ENCODE assay signal across 8 cellular contexts in the genomic region with DNA sequence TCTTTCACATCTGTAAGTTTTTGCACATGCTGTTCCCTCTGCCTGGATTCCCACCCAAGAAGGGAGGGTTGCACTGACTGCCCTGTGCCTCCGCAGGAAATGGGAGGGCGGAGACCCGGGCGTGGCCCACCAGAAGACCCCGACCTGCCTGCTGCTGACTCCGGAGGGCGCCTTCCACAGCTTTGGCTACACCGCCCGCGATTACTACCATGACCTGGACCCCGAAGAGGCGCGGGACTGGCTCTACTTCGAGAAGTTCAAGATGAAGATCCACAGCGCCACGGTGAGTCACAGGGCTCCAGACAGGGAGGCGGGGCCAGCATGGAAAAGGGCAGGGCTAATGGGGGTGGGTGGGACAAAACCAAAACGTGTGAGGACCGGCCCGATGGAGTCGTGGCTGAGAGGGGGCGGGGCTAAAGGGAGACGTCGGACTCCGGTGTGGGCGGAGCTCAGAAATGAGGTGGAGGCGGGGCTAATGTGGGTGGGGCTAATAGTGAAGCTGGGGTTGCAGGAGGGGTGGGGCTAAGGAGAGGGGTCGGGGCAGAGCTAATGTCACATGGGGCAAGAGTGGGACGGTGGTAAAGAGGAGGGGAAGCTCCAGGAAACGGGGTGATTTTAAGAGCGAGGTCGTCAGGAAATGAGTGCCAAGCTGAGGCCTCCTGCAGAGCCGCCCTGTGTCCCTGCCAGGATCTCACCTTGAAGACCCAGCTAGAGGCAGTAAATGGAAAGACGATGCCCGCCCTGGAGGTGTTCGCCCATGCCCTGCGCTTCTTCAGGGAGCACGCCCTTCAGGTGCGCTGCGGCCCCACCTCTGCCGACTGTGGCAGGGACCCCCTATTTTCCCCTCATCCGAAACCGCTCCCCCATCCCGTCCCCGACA. TPM values are rescaled to one million over a fixed set of nuclear protein-coding genes. Genes with fewer than 3 reads are reported as not detected.
A peak's percentile ranks its signal among the peaks of the same experiment; 100 is the strongest.
DNase-seq lines count a peak whose midpoint lies in the region; ATAC-seq and TF ChIP-seq lines count a peak whose summit lies in the region.

No MANE protein-coding gene starts in this region.

- H3K4me1 Mint-ChIP-seq in activated CD4-positive, alpha-beta memory T cell treated with anti-CD3 and anti-CD28 coated beads for 36 hours (ENCODE audit: low read depth), result peaks cover 7% of the 10 kb centered on the region
- H3K4me1 Mint-ChIP-seq in endodermal cell (peaks cover 2% of the 10 kb centered on the region), neural progenitor cell (peaks cover 3% of the 10 kb centered on the region)

- H3K4me3 ChIP-seq in endodermal cell (ENCODE audit: low read length), result peak overlapping the region; percentile 74
- peak overlapping the region; percentile 51 for H3K4me3 ChIP-seq in neural progenitor cell

- TF ChIP-seq CTCF in endodermal cell (conservative IDR thresholded peaks at IDR 0.05), result no peak
- TF ChIP-seq CTCF in neural progenitor cell (IDR thresholded peaks at IDR 0.05), result peak; percentile 11

- CTCF ChIA-PET in activated CD4-positive, alpha-beta memory T cell treated with anti-CD3 and anti-CD28 coated beads for 36 hours (lab: Charles Lee), result interaction anchor here (0.5 to 2.7 kb wide), 8 partner anchors 10 to 182 kb away, joined by 3 to 12 read pairs (median 4); a partner anchor contains a TSS

- H3K4me2 ChIP-seq in neural progenitor cell, result peak overlapping the region; percentile 76

- peak overlapping the region; percentile 46 for H3K4me3 Mint-ChIP-seq in activated CD4-positive, alpha-beta memory T cell treated with anti-CD3 and anti-CD28 coated beads for 36 hours
- H3K4me3 Mint-ChIP-seq in endodermal cell (peak overlapping the region; percentile 66), neural progenitor cell (peak overlapping the region; percentile 10)

- H3K27me3 Mint-ChIP-seq in activated CD4-positive, alpha-beta memory T cell treated with anti-CD3 and anti-CD28 coated beads for 36 hours, result peaks cover 2% of the 10 kb centered on the region
- H3K27me3 Mint-ChIP-seq in endodermal cell (ENCODE audit: insufficient read depth), result peaks cover 56% of the 10 kb centered on the region
- H3K27me3 Mint-ChIP-seq in neural progenitor cell (ENCODE audit: insufficient read depth, low read depth), result peaks cover 28% of the 10 kb centered on the region

- peak; percentile 77 to 79 for DNase-seq in NCI-H1930 (lab: John Stamatoyannopoulos, UW)
- peak; percentile 85 for DNase-seq in activated CD4-positive, alpha-beta memory T cell treated with anti-CD3 and anti-CD28 coated beads for 36 hours
- DNase-seq in endodermal cell, result peak; percentile 100
- DNase-seq in neural progenitor cell (ENCODE audit: low spot score), result peak; percentile 95
- DNase-seq in ureter (ENCODE audit: low spot score), result peak; percentile 77
- DNase-seq in mesenteric fat pad (ENCODE audit: low spot score), result no peak

- H4K20me1 ChIP-seq in neural progenitor cell (ENCODE audit: low read depth), result peaks cover 2% of the 10 kb centered on the region

- POLR2A ChIA-PET in activated CD4-positive, alpha-beta memory T cell treated with anti-CD3 and anti-CD28 coated beads for 36 hours (lab: Charles Lee), result no interaction called here

- intact Hi-C loops in activated CD4-positive, alpha-beta memory T cell treated with anti-CD3 and anti-CD28 coated beads for 36 hours (cut with micrococcal nuclease), result no loop called here

- peak overlapping the region; percentile 76 for H2AFZ ChIP-seq in neural progenitor cell (replicated peaks)

- no peaks in the 10 kb centered on the region for H3K79me2 ChIP-seq in neural progenitor cell (ENCODE audit: low read depth)

- no peaks in the 10 kb centered on the region for H3F3A ChIP-seq in neural progenitor cell (ENCODE audit: low read depth)

- H3K27ac ChIP-seq in endodermal cell (ENCODE audit: low read depth, low read length) (no peak overlapping the region), neural progenitor cell (no peak overlapping the region)

- no peak for ATAC-seq in GM19467 (IDR thresholded peaks at IDR 0.05; ENCODE audit: unreplicated experiment)

- H3K27me3 ChIP-seq in endodermal cell (ENCODE audit: control insufficient read depth, insufficient read depth, low read length, poor library complexity, severe bottlenecking) (peaks cover 39% of the 10 kb centered on the region), neural progenitor cell (peaks cover 69% of the 10 kb centered on the region)

- WGBS in endodermal cell (ENCODE audit: insufficient coverage in 1 of 2, insufficient read length in 1 of 2), 2 experiments, result 34 to 37% methylated on average over 23 to 45 of the region's 45 CpGs

- no peaks in the 10 kb centered on the region for H3K9me3 Mint-ChIP-seq in activated CD4-positive, alpha-beta memory T cell treated with anti-CD3 and anti-CD28 coated beads for 36 hours
- H3K9me3 Mint-ChIP-seq in endodermal cell (no peaks in the 10 kb centered on the region), neural progenitor cell (peaks cover 7% of the 10 kb centered on the region)

- H3K9ac ChIP-seq in ES-I3 (ENCODE audit: low read depth, low read length) (peak overlapping the region; percentile 69), endodermal cell (ENCODE audit: extremely low read depth, low read length, poor library complexity, severe bottlenecking) (no peak overlapping the region), neural progenitor cell (no peak overlapping the region)

- H3K36me3 Mint-ChIP-seq in activated CD4-positive, alpha-beta memory T cell treated with anti-CD3 and anti-CD28 coated beads for 36 hours, result no peaks in the 10 kb centered on the region
- no peaks in the 10 kb centered on the region for H3K36me3 Mint-ChIP-seq in endodermal cell (ENCODE audit: low read depth)
- H3K36me3 Mint-ChIP-seq in neural progenitor cell, result no peaks in the 10 kb centered on the region

- H3K9me3 ChIP-seq in ES-I3 (ENCODE audit: control insufficient read depth, insufficient read depth, low read length) (no peaks in the 10 kb centered on the region), endodermal cell (ENCODE audit: control insufficient read depth, low read length) (no peaks in the 10 kb centered on the region), neural progenitor cell (ENCODE audit: low read depth) (no peaks in the 10 kb centered on the region)

- H3K4me1 ChIP-seq in ES-I3 (ENCODE audit: insufficient read depth, low read length) (peaks cover 11% of the 10 kb centered on the region), endodermal cell (ENCODE audit: control insufficient read depth, insufficient read depth, low read length) (no peaks in the 10 kb centered on the region), neural progenitor cell (peaks cover 2% of the 10 kb centered on the region)

- H3K27ac Mint-ChIP-seq in activated CD4-positive, alpha-beta memory T cell treated with anti-CD3 and anti-CD28 coated beads for 36 hours, result no peak overlapping the region
- H3K27ac Mint-ChIP-seq in endodermal cell, result peak overlapping the region; percentile 74
- H3K27ac Mint-ChIP-seq in neural progenitor cell, result no peak overlapping the region

- no peaks in the 10 kb centered on the region for H3K36me3 ChIP-seq in ES-I3 (ENCODE audit: insufficient read depth, low read length)
- no peaks in the 10 kb centered on the region for H3K36me3 ChIP-seq in endodermal cell (ENCODE audit: control insufficient read depth, insufficient read depth, low read length)
- H3K36me3 ChIP-seq in neural progenitor cell, result no peaks in the 10 kb centered on the region

RNA-seq across cellular contexts. Expression of a gene that starts 12.6 kb away (rescaled TPM):
- total RNA-seq in activated CD4-positive, alpha-beta memory T cell treated with anti-CD3 and anti-CD28 coated beads for 36 hours, result not detected
- total RNA-seq in endodermal cell, result 1 to 10 TPM; 1.1 to 1.4 TPM
- 1.5 TPM for polyA plus RNA-seq in endodermal cell (2013, experiment 1 of 2)
- 1.1 TPM for polyA plus RNA-seq in endodermal cell (2013, experiment 2 of 2)
- 0.15 and 0.71 TPM in 2 replicates for total RNA-seq in neural progenitor cell (ENCODE audit: low replicate concordance)
- 9.7 TPM for total RNA-seq in ureter
- total RNA-seq in mesenteric fat pad, result 28.0 TPM

RNA-seq across cellular contexts. Expression of a gene that starts 22.5 kb away (rescaled TPM):
- 10 to 100 TPM; 50.6 to 51.4 TPM for total RNA-seq in activated CD4-positive, alpha-beta memory T cell treated with anti-CD3 and anti-CD28 coated beads for 36 hours
- 10 to 100 TPM; 38.8 to 43.3 TPM for total RNA-seq in endodermal cell
- 55.3 TPM for polyA plus RNA-seq in endodermal cell (2013, experiment 1 of 2)
- polyA plus RNA-seq in endodermal cell (2013, experiment 2 of 2), result 45.3 TPM
- total RNA-seq in neural progenitor cell (ENCODE audit: low replicate concordance), result 17.6 and 42.8 TPM in 2 replicates
- 36.6 TPM for total RNA-seq in ureter
- 37.5 TPM for total RNA-seq in mesenteric fat pad

RNA-seq across cellular contexts. Expression of a gene that starts 32.6 kb away (rescaled TPM):
- total RNA-seq in activated CD4-positive, alpha-beta memory T cell treated with anti-CD3 and anti-CD28 coated beads for 36 hours, result under 1 TPM in 1 of 2 experiments, not detected in 1; 0.07 TPM
- total RNA-seq in endodermal cell, result not detected
- polyA plus RNA-seq in endodermal cell (2013, experiment 1 of 2), result not detected
- polyA plus RNA-seq in endodermal cell (2013, experiment 2 of 2), result not detected
- not detected in 2 replicates for total RNA-seq in neural progenitor cell (ENCODE audit: low replicate concordance)
- total RNA-seq in ureter, result 9.5 TPM
- total RNA-seq in mesenteric fat pad, result 45.1 TPM

RNA-seq across cellular contexts. Expression of a gene that starts 36.2 kb away (rescaled TPM):
- under 1 TPM in 1 of 2 experiments, not detected in 1; 0.17 TPM for total RNA-seq in activated CD4-positive, alpha-beta memory T cell treated with anti-CD3 and anti-CD28 coated beads for 36 hours
- total RNA-seq in endodermal cell (under 1 TPM; 0.35 to 0.44 TPM), neural progenitor cell (ENCODE audit: low replicate concordance) (0.34 and 1.2 TPM in 2 replicates), ureter (0.29 TPM), mesenteric fat pad (not detected)
- polyA plus RNA-seq in endodermal cell (2013, experiment 1 of 2), result 0.57 TPM
- 0.66 TPM for polyA plus RNA-seq in endodermal cell (2013, experiment 2 of 2)

RNA-seq across cellular contexts. Expression of a gene that starts 41.5 kb away (rescaled TPM):
- 10 to 100 TPM; 50.1 to 51.9 TPM for total RNA-seq in activated CD4-positive, alpha-beta memory T cell treated with anti-CD3 and anti-CD28 coated beads for 36 hours
- 10 to 100 TPM; 43.0 to 50.7 TPM for total RNA-seq in endodermal cell
- polyA plus RNA-seq in endodermal cell (2013, experiment 1 of 2), result 43.7 TPM
- polyA plus RNA-seq in endodermal cell (2013, experiment 2 of 2), result 43.5 TPM
- 5.0 and 28.9 TPM in 2 replicates for total RNA-seq in neural progenitor cell (ENCODE audit: low replicate concordance)
- total RNA-seq in ureter, result 84.1 TPM
- total RNA-seq in mesenteric fat pad, result 97.3 TPM

Comparison
In these comparisons a context has a peak if more than half of its experiments do, and no peak if none do; other contexts are left out.
1. H3K4me3 Mint-ChIP-seq: peak in every context shown above with its lines; median percentile 66 in endodermal cell; 46 in activated CD4-positive, alpha-beta memory T cell treated with anti-CD3 and anti-CD28 coated beads for 36 hours; 10 in neural progenitor cell.